Comparison of ENCODE assay signal across 1 cellular context in the genomic region with DNA sequence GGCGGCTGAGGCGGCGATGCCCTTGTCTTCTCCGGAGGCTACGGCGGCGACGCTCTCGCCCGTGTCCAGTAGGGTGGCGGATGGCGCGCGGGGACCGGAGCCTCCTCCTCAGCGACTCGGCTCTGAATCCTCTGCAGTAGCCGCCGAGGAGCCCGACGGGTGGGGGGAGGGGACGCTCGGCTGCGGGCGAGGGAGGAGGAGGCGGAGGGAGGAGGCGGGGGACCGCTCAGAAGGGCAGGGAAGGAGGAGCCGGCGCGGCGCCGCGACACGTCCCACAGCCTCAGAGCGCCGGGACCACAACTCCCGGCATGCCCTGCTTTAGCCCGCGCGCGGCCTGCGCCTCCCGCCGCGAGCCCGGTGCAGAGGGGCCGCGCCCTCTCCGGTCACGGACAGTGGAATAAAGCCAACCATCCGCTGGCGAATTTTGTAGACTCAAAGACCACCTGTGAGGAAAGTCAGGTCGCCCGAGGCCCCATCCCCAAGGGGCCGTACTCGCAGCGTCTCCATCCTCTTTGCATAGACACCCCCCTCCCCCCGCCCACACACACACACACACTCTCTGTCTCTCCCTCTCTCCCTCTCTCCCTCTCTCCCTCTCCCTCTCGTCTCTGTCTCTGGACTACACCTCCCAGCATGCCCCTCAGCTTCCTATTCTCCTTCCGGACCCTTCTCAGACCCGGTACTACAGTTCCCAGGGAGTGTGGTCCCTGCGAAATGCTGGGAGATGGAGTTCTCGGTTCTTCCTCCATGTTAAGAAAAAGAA.
TF ChIP-seq lines count a peak whose summit lies in the region.

A gene with protein sequence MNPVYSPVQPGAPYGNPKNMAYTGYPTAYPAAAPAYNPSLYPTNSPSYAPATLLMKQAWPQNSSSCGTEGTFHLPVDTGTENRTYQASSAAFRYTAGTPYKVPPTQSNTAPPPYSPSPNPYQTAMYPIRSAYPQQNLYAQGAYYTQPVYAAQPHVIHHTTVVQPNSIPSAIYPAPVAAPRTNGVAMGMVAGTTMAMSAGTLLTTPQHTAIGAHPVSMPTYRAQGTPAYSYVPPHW (minus strand): TSS at position 157 of the 763 bp plus-strand sequence. CDS start 129,638 bp downstream, outside the sequence.

TF ChIP-seq in GM12878, 131 proteins besides CTCF, POLR2A, EP300 and RAD21 (continued from another document and continues in another):
- TF ChIP-seq, protein P1, sequence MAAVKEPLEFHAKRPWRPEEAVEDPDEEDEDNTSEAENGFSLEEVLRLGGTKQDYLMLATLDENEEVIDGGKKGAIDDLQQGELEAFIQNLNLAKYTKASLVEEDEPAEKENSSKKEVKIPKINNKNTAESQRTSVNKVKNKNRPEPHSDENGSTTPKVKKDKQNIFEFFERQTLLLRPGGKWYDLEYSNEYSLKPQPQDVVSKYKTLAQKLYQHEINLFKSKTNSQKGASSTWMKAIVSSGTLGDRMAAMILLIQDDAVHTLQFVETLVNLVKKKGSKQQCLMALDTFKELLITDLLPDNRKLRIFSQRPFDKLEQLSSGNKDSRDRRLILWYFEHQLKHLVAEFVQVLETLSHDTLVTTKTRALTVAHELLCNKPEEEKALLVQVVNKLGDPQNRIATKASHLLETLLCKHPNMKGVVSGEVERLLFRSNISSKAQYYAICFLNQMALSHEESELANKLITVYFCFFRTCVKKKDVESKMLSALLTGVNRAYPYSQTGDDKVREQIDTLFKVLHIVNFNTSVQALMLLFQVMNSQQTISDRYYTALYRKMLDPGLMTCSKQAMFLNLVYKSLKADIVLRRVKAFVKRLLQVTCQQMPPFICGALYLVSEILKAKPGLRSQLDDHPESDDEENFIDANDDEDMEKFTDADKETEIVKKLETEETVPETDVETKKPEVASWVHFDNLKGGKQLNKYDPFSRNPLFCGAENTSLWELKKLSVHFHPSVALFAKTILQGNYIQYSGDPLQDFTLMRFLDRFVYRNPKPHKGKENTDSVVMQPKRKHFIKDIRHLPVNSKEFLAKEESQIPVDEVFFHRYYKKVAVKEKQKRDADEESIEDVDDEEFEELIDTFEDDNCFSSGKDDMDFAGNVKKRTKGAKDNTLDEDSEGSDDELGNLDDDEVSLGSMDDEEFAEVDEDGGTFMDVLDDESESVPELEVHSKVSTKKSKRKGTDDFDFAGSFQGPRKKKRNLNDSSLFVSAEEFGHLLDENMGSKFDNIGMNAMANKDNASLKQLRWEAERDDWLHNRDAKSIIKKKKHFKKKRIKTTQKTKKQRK (IDR thresholded peaks at IDR 0.05; ENCODE audit: low read depth, low read length): no peak
- TF ChIP-seq, protein P2, sequence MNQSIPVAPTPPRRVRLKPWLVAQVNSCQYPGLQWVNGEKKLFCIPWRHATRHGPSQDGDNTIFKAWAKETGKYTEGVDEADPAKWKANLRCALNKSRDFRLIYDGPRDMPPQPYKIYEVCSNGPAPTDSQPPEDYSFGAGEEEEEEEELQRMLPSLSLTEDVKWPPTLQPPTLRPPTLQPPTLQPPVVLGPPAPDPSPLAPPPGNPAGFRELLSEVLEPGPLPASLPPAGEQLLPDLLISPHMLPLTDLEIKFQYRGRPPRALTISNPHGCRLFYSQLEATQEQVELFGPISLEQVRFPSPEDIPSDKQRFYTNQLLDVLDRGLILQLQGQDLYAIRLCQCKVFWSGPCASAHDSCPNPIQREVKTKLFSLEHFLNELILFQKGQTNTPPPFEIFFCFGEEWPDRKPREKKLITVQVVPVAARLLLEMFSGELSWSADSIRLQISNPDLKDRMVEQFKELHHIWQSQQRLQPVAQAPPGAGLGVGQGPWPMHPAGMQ (IDR thresholded peaks at IDR 0.05; ENCODE audit: borderline replicate concordance): no peak
- peak; percentile 32; the same call in 1 of the 2 replicates for TF ChIP-seq SREBF1 (IDR thresholded peaks at IDR 0.05; ENCODE audit: low read length)
- TF ChIP-seq DPF2 (IDR thresholded peaks at IDR 0.05): peak; percentile 75; the same call in 1 of the 2 replicates
- TF ChIP-seq CREB1 (IDR thresholded peaks at IDR 0.05; ENCODE audit: low read depth): peak; percentile 87
- no peak for TF ChIP-seq KAT2A (conservative IDR thresholded peaks at IDR 0.05; ENCODE audit: control insufficient read depth, low read depth, low read length)
- no peak for TF ChIP-seq MTA3 (IDR thresholded peaks at IDR 0.05; ENCODE audit: borderline replicate concordance, low read length)
- TF ChIP-seq EED (IDR thresholded peaks at IDR 0.05; ENCODE audit: low read depth): peak; percentile 54; the same call in 1 of the 2 replicates
- TF ChIP-seq, protein P3, sequence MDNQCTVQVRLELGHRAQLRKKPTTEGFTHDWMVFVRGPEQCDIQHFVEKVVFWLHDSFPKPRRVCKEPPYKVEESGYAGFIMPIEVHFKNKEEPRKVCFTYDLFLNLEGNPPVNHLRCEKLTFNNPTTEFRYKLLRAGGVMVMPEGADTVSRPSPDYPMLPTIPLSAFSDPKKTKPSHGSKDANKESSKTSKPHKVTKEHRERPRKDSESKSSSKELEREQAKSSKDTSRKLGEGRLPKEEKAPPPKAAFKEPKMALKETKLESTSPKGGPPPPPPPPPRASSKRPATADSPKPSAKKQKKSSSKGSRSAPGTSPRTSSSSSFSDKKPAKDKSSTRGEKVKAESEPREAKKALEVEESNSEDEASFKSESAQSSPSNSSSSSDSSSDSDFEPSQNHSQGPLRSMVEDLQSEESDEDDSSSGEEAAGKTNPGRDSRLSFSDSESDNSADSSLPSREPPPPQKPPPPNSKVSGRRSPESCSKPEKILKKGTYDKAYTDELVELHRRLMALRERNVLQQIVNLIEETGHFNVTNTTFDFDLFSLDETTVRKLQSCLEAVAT (IDR thresholded peaks at IDR 0.05): no peak
- peak; percentile 95 for TF ChIP-seq IKZF1 (conservative IDR thresholded peaks at IDR 0.05)
- no peak for TF ChIP-seq JUNB (IDR thresholded peaks at IDR 0.05)
- TF ChIP-seq TCF3 (IDR thresholded peaks at IDR 0.05; ENCODE audit: borderline replicate concordance, insufficient read depth, low read depth, low read length): no peak
- peak; percentile 73 for TF ChIP-seq SIN3A (IDR thresholded peaks at IDR 0.05; ENCODE audit: low read depth, low read length)
- peak; percentile 48 for TF ChIP-seq MEF2B (IDR thresholded peaks at IDR 0.05; ENCODE audit: partially characterized antibody, poor library complexity, severe bottlenecking)
- TF ChIP-seq GABPA (IDR thresholded peaks at IDR 0.05; ENCODE audit: low read depth): peak; percentile 93
- no peak for TF ChIP-seq CEBPB (IDR thresholded peaks at IDR 0.05; ENCODE audit: borderline replicate concordance in 1 of 2, low read depth in 2 of 2, low read length in 2 of 2)
- no peak for TF ChIP-seq ZNF622 (IDR thresholded peaks at IDR 0.05)
- TF ChIP-seq, protein P4, sequence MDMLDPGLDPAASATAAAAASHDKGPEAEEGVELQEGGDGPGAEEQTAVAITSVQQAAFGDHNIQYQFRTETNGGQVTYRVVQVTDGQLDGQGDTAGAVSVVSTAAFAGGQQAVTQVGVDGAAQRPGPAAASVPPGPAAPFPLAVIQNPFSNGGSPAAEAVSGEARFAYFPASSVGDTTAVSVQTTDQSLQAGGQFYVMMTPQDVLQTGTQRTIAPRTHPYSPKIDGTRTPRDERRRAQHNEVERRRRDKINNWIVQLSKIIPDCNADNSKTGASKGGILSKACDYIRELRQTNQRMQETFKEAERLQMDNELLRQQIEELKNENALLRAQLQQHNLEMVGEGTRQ (IDR thresholded peaks at IDR 0.05; ENCODE audit: borderline replicate concordance, low read depth, low read length): no peak
- TF ChIP-seq ZBED1 (IDR thresholded peaks at IDR 0.05; ENCODE audit: borderline replicate concordance): peak; percentile 30; the same call in 1 of the 2 replicates
- peak; percentile 88; the same call in 1 of the 2 replicates for TF ChIP-seq CREM (IDR thresholded peaks at IDR 0.05; ENCODE audit: low read depth)
- TF ChIP-seq RCOR1 (conservative IDR thresholded peaks at IDR 0.05; ENCODE audit: low read depth, low read length): 0 out of 2 replicates have a peak, but pooled peaks have one; percentile 55
- TF ChIP-seq SMAD1 (IDR thresholded peaks at IDR 0.05; ENCODE audit: low read depth, partially characterized antibody): no peak
- no peak for TF ChIP-seq SUPT20H (IDR thresholded peaks at IDR 0.05; ENCODE audit: borderline replicate concordance, control insufficient read depth, low read depth, low read length)
- TF ChIP-seq HCFC1 (IDR thresholded peaks at IDR 0.05; ENCODE audit: low read length): peak; percentile 83
- TF ChIP-seq, protein P5, sequence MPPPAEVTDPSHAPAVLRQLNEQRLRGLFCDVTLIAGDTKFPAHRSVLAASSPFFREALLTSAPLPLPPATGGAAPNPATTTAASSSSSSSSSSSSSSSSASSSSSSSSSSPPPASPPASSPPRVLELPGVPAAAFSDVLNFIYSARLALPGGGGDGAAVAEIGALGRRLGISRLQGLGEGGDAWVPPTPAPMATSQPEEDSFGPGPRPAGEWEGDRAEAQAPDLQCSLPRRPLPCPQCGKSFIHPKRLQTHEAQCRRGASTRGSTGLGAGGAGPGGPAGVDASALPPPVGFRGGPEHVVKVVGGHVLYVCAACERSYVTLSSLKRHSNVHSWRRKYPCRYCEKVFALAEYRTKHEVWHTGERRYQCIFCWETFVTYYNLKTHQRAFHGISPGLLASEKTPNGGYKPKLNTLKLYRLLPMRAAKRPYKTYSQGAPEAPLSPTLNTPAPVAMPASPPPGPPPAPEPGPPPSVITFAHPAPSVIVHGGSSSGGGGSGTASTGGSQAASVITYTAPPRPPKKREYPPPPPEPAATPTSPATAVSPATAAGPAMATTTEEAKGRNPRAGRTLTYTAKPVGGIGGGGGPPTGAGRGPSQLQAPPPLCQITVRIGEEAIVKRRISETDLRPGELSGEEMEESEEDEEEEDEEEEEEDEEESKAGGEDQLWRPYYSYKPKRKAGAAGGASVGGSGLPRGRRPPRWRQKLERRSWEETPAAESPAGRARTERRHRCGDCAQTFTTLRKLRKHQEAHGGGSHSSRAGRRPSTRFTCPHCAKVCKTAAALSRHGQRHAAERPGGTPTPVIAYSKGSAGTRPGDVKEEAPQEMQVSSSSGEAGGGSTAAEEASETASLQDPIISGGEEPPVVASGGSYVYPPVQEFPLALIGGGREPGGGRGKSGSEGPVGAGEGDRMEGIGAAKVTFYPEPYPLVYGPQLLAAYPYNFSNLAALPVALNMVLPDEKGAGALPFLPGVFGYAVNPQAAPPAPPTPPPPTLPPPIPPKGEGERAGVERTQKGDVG (CRISPR knock-in tag; IDR thresholded peaks at IDR 0.05): no peak
- TF ChIP-seq, protein P6, sequence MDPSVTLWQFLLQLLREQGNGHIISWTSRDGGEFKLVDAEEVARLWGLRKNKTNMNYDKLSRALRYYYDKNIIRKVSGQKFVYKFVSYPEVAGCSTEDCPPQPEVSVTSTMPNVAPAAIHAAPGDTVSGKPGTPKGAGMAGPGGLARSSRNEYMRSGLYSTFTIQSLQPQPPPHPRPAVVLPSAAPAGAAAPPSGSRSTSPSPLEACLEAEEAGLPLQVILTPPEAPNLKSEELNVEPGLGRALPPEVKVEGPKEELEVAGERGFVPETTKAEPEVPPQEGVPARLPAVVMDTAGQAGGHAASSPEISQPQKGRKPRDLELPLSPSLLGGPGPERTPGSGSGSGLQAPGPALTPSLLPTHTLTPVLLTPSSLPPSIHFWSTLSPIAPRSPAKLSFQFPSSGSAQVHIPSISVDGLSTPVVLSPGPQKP (IDR thresholded peaks at IDR 0.05; ENCODE audit: low read depth, low read length): peak; percentile 79
- TF ChIP-seq BHLHE40 (IDR thresholded peaks at IDR 0.05; ENCODE audit: borderline replicate concordance in 1 of 2, low read depth in 2 of 2, low read length in 1 of 2): peak in 1 of 2 experiments; percentile 57; a peak in 1 of 4 replicates
- peak; percentile 71; the same call in 1 of the 2 replicates for TF ChIP-seq HDGF (IDR thresholded peaks at IDR 0.05)
- TF ChIP-seq TCF7 (IDR thresholded peaks at IDR 0.05; ENCODE audit: borderline replicate concordance): no peak
- 0 out of 2 replicates have a peak, but pooled peaks have one; percentile 69 for TF ChIP-seq CBX5 (IDR thresholded peaks at IDR 0.05; ENCODE audit: low read depth)
- no peak for TF ChIP-seq NFIC (IDR thresholded peaks at IDR 0.05; ENCODE audit: low read depth, low read length)
- TF ChIP-seq MXI1 (IDR thresholded peaks at IDR 0.05; ENCODE audit: low read depth, low read length): peak; percentile 42; the same call in 1 of the 2 replicates
- TF ChIP-seq POLR2AphosphoS5 (IDR thresholded peaks at IDR 0.05; ENCODE audit: low read length): peak; percentile 59; the same call in 1 of the 2 replicates
- peak; percentile 4; the same call in 1 of the 2 replicates for TF ChIP-seq CBFB (IDR thresholded peaks at IDR 0.05; ENCODE audit: low read depth)
- no peak for TF ChIP-seq YBX1 (IDR thresholded peaks at IDR 0.05)
- peak; percentile 40; the same call in 1 of the 2 replicates for TF ChIP-seq WRNIP1 (IDR thresholded peaks at IDR 0.05; ENCODE audit: borderline replicate concordance, low read depth, low read length)
- no peak for TF ChIP-seq NFXL1 (IDR thresholded peaks at IDR 0.05; ENCODE audit: borderline replicate concordance)
- TF ChIP-seq, protein P7, sequence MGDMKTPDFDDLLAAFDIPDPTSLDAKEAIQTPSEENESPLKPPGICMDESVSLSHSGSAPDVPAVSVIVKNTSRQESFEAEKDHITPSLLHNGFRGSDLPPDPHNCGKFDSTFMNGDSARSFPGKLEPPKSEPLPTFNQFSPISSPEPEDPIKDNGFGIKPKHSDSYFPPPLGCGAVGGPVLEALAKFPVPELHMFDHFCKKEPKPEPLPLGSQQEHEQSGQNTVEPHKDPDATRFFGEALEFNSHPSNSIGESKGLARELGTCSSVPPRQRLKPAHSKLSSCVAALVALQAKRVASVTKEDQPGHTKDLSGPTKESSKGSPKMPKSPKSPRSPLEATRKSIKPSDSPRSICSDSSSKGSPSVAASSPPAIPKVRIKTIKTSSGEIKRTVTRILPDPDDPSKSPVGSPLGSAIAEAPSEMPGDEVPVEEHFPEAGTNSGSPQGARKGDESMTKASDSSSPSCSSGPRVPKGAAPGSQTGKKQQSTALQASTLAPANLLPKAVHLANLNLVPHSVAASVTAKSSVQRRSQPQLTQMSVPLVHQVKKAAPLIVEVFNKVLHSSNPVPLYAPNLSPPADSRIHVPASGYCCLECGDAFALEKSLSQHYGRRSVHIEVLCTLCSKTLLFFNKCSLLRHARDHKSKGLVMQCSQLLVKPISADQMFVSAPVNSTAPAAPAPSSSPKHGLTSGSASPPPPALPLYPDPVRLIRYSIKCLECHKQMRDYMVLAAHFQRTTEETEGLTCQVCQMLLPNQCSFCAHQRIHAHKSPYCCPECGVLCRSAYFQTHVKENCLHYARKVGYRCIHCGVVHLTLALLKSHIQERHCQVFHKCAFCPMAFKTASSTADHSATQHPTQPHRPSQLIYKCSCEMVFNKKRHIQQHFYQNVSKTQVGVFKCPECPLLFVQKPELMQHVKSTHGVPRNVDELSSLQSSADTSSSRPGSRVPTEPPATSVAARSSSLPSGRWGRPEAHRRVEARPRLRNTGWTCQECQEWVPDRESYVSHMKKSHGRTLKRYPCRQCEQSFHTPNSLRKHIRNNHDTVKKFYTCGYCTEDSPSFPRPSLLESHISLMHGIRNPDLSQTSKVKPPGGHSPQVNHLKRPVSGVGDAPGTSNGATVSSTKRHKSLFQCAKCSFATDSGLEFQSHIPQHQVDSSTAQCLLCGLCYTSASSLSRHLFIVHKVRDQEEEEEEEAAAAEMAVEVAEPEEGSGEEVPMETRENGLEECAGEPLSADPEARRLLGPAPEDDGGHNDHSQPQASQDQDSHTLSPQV (IDR thresholded peaks at IDR 0.05): no peak
- peak in 1 of 2 experiments; percentile 90; a peak in 2 of 3 replicates for TF ChIP-seq EGR1 (IDR thresholded peaks at IDR 0.05; ENCODE audit: borderline replicate concordance in 1 of 2, low read depth in 2 of 2, low read length in 2 of 2)
- TF ChIP-seq YY1 (IDR thresholded peaks at IDR 0.05; ENCODE audit: low read depth, low read length): peak; percentile 64
